14 cellular contexts compared by ENCODE assay signal in the genomic region with DNA sequence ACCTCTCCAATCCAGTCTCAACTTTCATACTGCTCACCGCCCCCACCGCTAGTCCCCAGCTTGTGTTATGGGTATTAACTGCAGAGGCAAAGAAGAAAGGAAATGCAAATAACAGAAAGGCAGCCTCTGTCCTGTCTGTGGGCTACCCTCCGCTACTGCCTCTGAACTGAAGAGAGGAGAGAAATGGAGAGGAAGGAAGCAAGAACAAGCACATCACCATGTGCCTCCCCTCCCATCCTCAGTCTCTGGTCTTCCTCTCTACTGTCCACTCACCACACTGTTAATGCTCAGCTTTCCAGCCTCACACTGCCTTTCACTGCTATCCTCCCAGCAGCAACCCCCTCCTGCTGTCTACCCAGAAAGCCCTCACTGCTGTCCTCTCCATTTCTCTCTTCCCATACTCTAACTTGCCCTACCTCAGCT.
DNase-seq lines count a peak whose midpoint lies in the region; ATAC-seq and TF ChIP-seq lines count a peak whose summit lies in the region.
"Had no signal": no experiment of that assay in that cellular context is flagged by ENCODE, and none has a peak within 500 bp of the region (broad histone marks: within the 10 kb centered on the region; RNA-seq: fewer than 3 reads in every experiment).

No MANE protein-coding gene starts in this region.

- peak; percentile 52 for DNase-seq in GM12864 (ENCODE audit: low read depth)
- DNase-seq in endothelial cell (ENCODE audit: low spot score): no peak
- DNase-seq in SKM-1 treated with dmso at 0.1 percent for 144 hours (lab: John Stamatoyannopoulos, UW; ENCODE audit: unreplicated experiment): no peak
- DNase-seq in NCI-H2107 (lab: John Stamatoyannopoulos, UW): no peak
- DNase-seq: activated CD4-positive, CD25-positive, alpha-beta regulatory T cell; foreskin keratinocyte; NCI-H1048; PC-3; stimulated activated CD4-positive, alpha-beta T cell treated with anti-CD3 and anti-CD28 coated beads, Interleukin-12 subunit alpha, Interleukin-12 subunit beta, amount 100 ng/mL, for 4 hours; stomach had no signal

- TF ChIP-seq CTCF in GM12864 (IDR thresholded peaks at IDR 0.05; ENCODE audit: low read depth, low read length, missing control alignments): no peak
- no peak for TF ChIP-seq CTCF in endothelial cell (IDR thresholded peaks at IDR 0.05; ENCODE audit: unreplicated experiment)

- no peak overlapping the region for H3K27ac Mint-ChIP-seq in endothelial cell (ENCODE audit: unreplicated experiment)

- H3K9me3 Mint-ChIP-seq in endothelial cell (ENCODE audit: unreplicated experiment): no peaks in the 10 kb centered on the region

- H3K4me3 ChIP-seq in GM12864 (ENCODE audit: low read depth, low read length): no peak overlapping the region
- H3K4me3 ChIP-seq: stomach had no signal

- ATAC-seq in GM19455 (IDR thresholded peaks at IDR 0.05; ENCODE audit: unreplicated experiment) (peak; percentile 52), HG03520 (IDR thresholded peaks at IDR 0.05; ENCODE audit: unreplicated experiment) (peak; percentile 37), HG02970 (IDR thresholded peaks at IDR 0.05; ENCODE audit: low FRiP score, unreplicated experiment) (no peak), HG03025 (IDR thresholded peaks at IDR 0.05; ENCODE audit: low FRiP score, unreplicated experiment) (no peak)

- peaks cover 8% of the 10 kb centered on the region for H3K4me1 Mint-ChIP-seq in endothelial cell (ENCODE audit: unreplicated experiment)

- H3K36me3 Mint-ChIP-seq in endothelial cell (ENCODE audit: low read depth, unreplicated experiment): peaks cover 45% of the 10 kb centered on the region

- H3K27me3 Mint-ChIP-seq in endothelial cell (ENCODE audit: unreplicated experiment): no peaks in the 10 kb centered on the region

- peak overlapping the region; percentile 71 for H3K4me3 Mint-ChIP-seq in endothelial cell (ENCODE audit: unreplicated experiment)

Comparison
In these comparisons a context has a peak if more than half of its experiments do, and no peak if none do; other contexts are left out.
1. ATAC-seq: peak in GM19455 (single experiment) and HG03520 (single experiment); none in HG02970 (single experiment) and HG03025 (single experiment).